Comparison of ENCODE assay signal across 1 cellular context in the genomic region with DNA sequence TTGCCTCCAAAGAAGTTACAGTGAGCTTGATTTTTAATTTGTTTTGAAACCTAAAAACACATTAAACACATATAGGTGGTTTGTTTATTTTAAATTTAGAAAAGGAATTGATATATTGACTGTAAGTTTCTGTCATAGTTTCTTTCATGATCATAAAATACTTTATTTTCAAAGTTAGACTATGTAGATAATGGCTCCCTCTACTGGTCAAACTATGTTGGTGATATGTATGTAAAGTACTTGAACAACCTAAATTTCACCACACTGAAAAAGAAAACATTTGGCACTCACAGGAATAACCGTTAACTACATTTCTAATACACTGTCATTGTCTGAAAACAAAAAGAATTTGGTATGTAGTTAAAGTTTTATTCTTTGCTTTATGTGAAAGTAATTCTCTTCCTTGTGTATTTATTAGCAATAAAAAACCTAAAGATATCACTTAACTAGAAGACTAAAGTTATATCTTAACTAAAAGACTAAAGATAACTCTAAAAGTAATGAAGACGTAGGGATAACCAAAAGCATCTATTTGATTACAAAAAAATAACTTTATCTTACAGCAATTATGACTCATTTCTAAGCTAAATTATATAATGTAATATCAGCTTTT.
TF ChIP-seq lines count a peak whose summit lies in the region.

No MANE protein-coding gene starts in this region.

TF ChIP-seq in SK-N-SH, 30 proteins besides CTCF, POLR2A, EP300 and RAD21 (continued from another document):
- TF ChIP-seq NFIC (IDR thresholded peaks at IDR 0.05; ENCODE audit: borderline replicate concordance) = no peak
- TF ChIP-seq, protein P1, sequence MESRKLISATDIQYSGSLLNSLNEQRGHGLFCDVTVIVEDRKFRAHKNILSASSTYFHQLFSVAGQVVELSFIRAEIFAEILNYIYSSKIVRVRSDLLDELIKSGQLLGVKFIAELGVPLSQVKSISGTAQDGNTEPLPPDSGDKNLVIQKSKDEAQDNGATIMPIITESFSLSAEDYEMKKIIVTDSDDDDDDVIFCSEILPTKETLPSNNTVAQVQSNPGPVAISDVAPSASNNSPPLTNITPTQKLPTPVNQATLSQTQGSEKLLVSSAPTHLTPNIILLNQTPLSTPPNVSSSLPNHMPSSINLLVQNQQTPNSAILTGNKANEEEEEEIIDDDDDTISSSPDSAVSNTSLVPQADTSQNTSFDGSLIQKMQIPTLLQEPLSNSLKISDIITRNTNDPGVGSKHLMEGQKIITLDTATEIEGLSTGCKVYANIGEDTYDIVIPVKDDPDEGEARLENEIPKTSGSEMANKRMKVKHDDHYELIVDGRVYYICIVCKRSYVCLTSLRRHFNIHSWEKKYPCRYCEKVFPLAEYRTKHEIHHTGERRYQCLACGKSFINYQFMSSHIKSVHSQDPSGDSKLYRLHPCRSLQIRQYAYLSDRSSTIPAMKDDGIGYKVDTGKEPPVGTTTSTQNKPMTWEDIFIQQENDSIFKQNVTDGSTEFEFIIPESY (IDR thresholded peaks at IDR 0.05; ENCODE audit: borderline replicate concordance, low read depth) = no peak
- TF ChIP-seq YY1 (IDR thresholded peaks at IDR 0.05; ENCODE audit: low read depth) = no peak
